Comparison of ENCODE assay signal across 9 cellular contexts in the genomic region with DNA sequence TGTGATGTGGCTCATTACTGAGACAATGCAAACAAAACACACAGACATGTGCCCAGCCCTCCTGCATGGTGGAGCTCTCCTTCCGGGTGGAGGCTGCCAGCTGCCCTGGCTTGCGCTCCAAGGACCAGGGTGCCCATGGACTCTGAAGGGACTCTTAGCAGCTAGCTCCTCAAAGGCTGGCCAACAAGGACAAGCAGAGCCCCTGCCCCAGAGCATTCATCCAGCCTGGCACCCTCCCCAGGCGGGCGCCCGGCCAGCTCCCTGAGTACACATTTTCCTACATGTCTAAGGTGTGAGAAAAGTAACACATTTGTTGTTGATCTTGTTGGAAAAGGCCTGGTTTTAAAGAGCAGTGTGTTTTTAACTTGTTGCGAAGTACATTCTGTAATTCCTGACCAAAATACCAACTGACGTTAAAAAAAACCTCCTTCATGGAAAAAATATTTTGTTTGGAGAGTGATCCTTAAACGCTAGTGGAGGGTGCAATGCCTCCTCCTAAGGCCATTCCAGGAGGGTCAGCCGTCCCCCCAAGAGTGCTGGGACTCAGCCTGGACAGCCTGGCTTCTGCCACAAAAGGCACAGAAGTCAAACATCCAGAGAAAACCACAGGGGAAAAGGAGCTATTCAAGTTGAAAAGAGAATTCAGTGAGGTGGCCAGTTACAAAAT.
DNase-seq lines count a peak whose midpoint lies in the region; TF ChIP-seq lines count a peak whose summit lies in the region.
"Had no signal": no experiment of that assay in that cellular context is flagged by ENCODE, and none has a peak within 500 bp of the region (broad histone marks: within the 10 kb centered on the region; RNA-seq: fewer than 3 reads in every experiment).

No MANE protein-coding gene starts in this region.

- no peak overlapping the region for H3K4me3 Mint-ChIP-seq in CD8-positive, alpha-beta memory T cell
- H3K4me3 Mint-ChIP-seq: activated CD8-positive, alpha-beta T cell treated with anti-CD3 and anti-CD28 coated beads, Interleukin-2, amount 10 ng/mL, durations not matched to agents 7 days and 5 days had no signal

- peaks cover 26 to 45% of the 10 kb centered on the region in 2 donors for H3K4me1 ChIP-seq in thyroid gland
- no peaks in the 10 kb centered on the region for H3K4me1 ChIP-seq in CD8-positive, alpha-beta memory T cell (ENCODE audit: insufficient read depth, low read length)

- no peaks in the 10 kb centered on the region for H3K4me1 Mint-ChIP-seq in CD8-positive, alpha-beta memory T cell

- no peaks in the 10 kb centered on the region for H3K9me3 ChIP-seq in thyroid gland
- H3K9me3 ChIP-seq in CD8-positive, alpha-beta memory T cell (ENCODE audit: low read length) = no peaks in the 10 kb centered on the region

- H3K9me3 Mint-ChIP-seq in CD8-positive, alpha-beta memory T cell = peaks cover 0 to 5% (median 0%) of the 10 kb centered on the region in 5 donors

- H3K27ac Mint-ChIP-seq in CD8-positive, alpha-beta memory T cell = no peak overlapping the region
- H3K27ac Mint-ChIP-seq: activated CD8-positive, alpha-beta T cell treated with anti-CD3 and anti-CD28 coated beads, Interleukin-2, amount 10 ng/mL, durations not matched to agents 7 days and 5 days had no signal

- no peak overlapping the region for H3K4me3 ChIP-seq in thyroid gland (replicated peaks in 1 of 3)
- no peak overlapping the region for H3K4me3 ChIP-seq in CD8-positive, alpha-beta memory T cell (ENCODE audit: low read length)

- intact Hi-C loops in thyroid gland (cut with DNase I) = no loop called here

- peak in 1 of 6 experiments; percentile 6 for TF ChIP-seq CTCF in thyroid gland (IDR thresholded peaks at IDR 0.05)

- no peaks in the 10 kb centered on the region for H3K27me3 ChIP-seq in thyroid gland
- H3K27me3 ChIP-seq in CD8-positive, alpha-beta memory T cell (ENCODE audit: insufficient read depth, low read length, poor library complexity, severe bottlenecking) = no peaks in the 10 kb centered on the region

- CTCF ChIA-PET in CD8-positive, alpha-beta memory T cell (lab: Charles Lee) = no interaction called here

- DNase-seq in NCI-H69 (lab: John Stamatoyannopoulos, UW) = peak; percentile 3
- DNase-seq in epithelial cell of prostate (ENCODE audit: low read depth, low spot score) = no peak
- DNase-seq in medulla oblongata (ENCODE audit: extremely low spot score) = peak; percentile 82
- peak; percentile 94 to 95 for DNase-seq in thyroid gland
- DNase-seq in NCI-H2107 treated with DMSO at 0.1 percent for 48 hours (lab: John Stamatoyannopoulos, UW; ENCODE audit: unreplicated experiment) = no peak
- no peak for DNase-seq in CD8-positive, alpha-beta memory T cell
- DNase-seq in NCI-H1417 treated with DMSO at 0.1 percent for 48 hours (lab: John Stamatoyannopoulos, UW) = no peak
- DNase-seq in HuH-7.5 (ENCODE audit: low spot score) = no peak
- DNase-seq: activated CD8-positive, alpha-beta T cell treated with anti-CD3 and anti-CD28 coated beads, Interleukin-2, amount 10 ng/mL, durations not matched to agents 7 days and 5 days had no signal

- H3K27ac ChIP-seq in epithelial cell of prostate = peak overlapping the region; percentile 41
- H3K27ac ChIP-seq in thyroid gland = peak overlapping the region; percentile 76 to 85 (median 80)
- H3K27ac ChIP-seq in CD8-positive, alpha-beta memory T cell (ENCODE audit: low read depth, low read length) = no peak overlapping the region

- POLR2A ChIA-PET in CD8-positive, alpha-beta memory T cell (lab: Charles Lee) = no interaction called here

- WGBS in thyroid gland, 2 donors = 13 to 18% methylated on average over 8 to 9 of the region's 9 CpGs

- H3K36me3 Mint-ChIP-seq in CD8-positive, alpha-beta memory T cell = no peaks in the 10 kb centered on the region

- peaks cover 11 to 38% of the 10 kb centered on the region in 2 donors for H3K27me3 Mint-ChIP-seq in CD8-positive, alpha-beta memory T cell

- H3K36me3 ChIP-seq in thyroid gland = no peaks in the 10 kb centered on the region
- H3K36me3 ChIP-seq in CD8-positive, alpha-beta memory T cell (ENCODE audit: insufficient read depth, low read length) = no peaks in the 10 kb centered on the region

- peak in 1 of 2 donors; percentile 37 for TF ChIP-seq POLR2A in thyroid gland (IDR thresholded peaks at IDR 0.05)

Comparison
In these comparisons a context has a peak if more than half of its experiments do, and no peak if none do; other contexts are left out.
1. DNase-seq: peak in NCI-H69 (single experiment), medulla oblongata (single experiment) and thyroid gland (2 of 2); none in epithelial cell of prostate (single experiment), NCI-H2107 treated with DMSO at 0.1 percent for 48 hours (single experiment), CD8-positive, alpha-beta memory T cell (0 of 5), NCI-H1417 treated with DMSO at 0.1 percent for 48 hours (single experiment) and HuH-7.5 (single experiment).